In genomic region chr2:227407601-227408089, GRCh38 we compare ENCODE assay signal across 10 cellular contexts. TPM values are rescaled to one million over a fixed set of nuclear protein-coding genes. Genes with fewer than 3 reads are reported as not detected.
DNase-seq lines count a peak whose midpoint lies in the region; ATAC-seq and TF ChIP-seq lines count a peak whose summit lies in the region.
"Had no signal": no experiment of that assay in that cellular context is flagged by ENCODE, and none has a peak within 500 bp of the region (broad histone marks: within the 10 kb centered on the region; RNA-seq: fewer than 3 reads in every experiment).

No MANE protein-coding gene starts in this region.

- no peak overlapping the region for H3K27ac Mint-ChIP-seq in T-helper 2 cell treated with Interferon-gamma antibody and Interleukin-4, amounts not matched to agents 5 μg/mL and 100 μg/mL, for 36 hours
- H3K27ac Mint-ChIP-seq in natural killer cell treated with Interleukin-12 subunit alpha and Interleukin-12 subunit beta and Interleukin-15 and Interleukin-18, amount 100 ng/mL, for 72 hours, result no peak overlapping the region
- H3K27ac Mint-ChIP-seq: activated T-helper 1 cell treated with anti-CD3 and anti-CD28 coated beads, Interleukin-12 subunit alpha, Interleukin-12 subunit beta, Interleukin-2, Interleukin-4 antibody, amounts not matched to agents 30 ng/mL and 10 ng/mL and 1 ng/mL, durations not matched to agents 14 hours and 24 hours and 36 hours had no signal

- DNase-seq in HL-60 (ENCODE audit: low read depth in 1 of 2, low spot score in 1 of 2), result peak; percentile 65 to 93
- DNase-seq in RWPE2 (ENCODE audit: low spot score), result peak; percentile 78
- peak; percentile 88 for DNase-seq in Right ventricle myocardium inferior (ENCODE audit: missing footprints)
- peak; percentile 72 for DNase-seq in sciatic nerve (ENCODE audit: low spot score)
- no peak for DNase-seq in T-helper 2 cell treated with Interferon-gamma antibody and Interleukin-4, amounts not matched to agents 5 μg/mL and 100 μg/mL, for 36 hours (ENCODE audit: low spot score)
- no peak for DNase-seq in natural killer cell treated with Interleukin-12 subunit alpha and Interleukin-12 subunit beta and Interleukin-15 and Interleukin-18, amount 100 ng/mL, for 72 hours (ENCODE audit: low spot score)
- no peak for DNase-seq in HUDEP-2 (lab: John Stamatoyannopoulos, UW; ENCODE audit: unreplicated experiment in 76 of 76)
- DNase-seq in NCI-H2107 (lab: John Stamatoyannopoulos, UW), result no peak

- H3K27me3 ChIP-seq in HL-60 (ENCODE audit: insufficient read depth, poor library complexity, severe bottlenecking), result no peaks in the 10 kb centered on the region
- H3K27me3 ChIP-seq in RWPE2 (ENCODE audit: insufficient read depth, poor library complexity, severe bottlenecking), result no peaks in the 10 kb centered on the region
- H3K27me3 ChIP-seq: SJSA1 had no signal

- no peak overlapping the region for H3K4me3 Mint-ChIP-seq in T-helper 2 cell treated with Interferon-gamma antibody and Interleukin-4, amounts not matched to agents 5 μg/mL and 100 μg/mL, for 36 hours
- H3K4me3 Mint-ChIP-seq in natural killer cell treated with Interleukin-12 subunit alpha and Interleukin-12 subunit beta and Interleukin-15 and Interleukin-18, amount 100 ng/mL, for 72 hours, result no peak overlapping the region
- H3K4me3 Mint-ChIP-seq: activated T-helper 1 cell treated with anti-CD3 and anti-CD28 coated beads, Interleukin-12 subunit alpha, Interleukin-12 subunit beta, Interleukin-2, Interleukin-4 antibody, amounts not matched to agents 30 ng/mL and 10 ng/mL and 1 ng/mL, durations not matched to agents 14 hours and 24 hours and 36 hours had no signal

- no peaks in the 10 kb centered on the region for H3K36me3 Mint-ChIP-seq in T-helper 2 cell treated with Interferon-gamma antibody and Interleukin-4, amounts not matched to agents 5 μg/mL and 100 μg/mL, for 36 hours (ENCODE audit: low read depth)
- H3K36me3 Mint-ChIP-seq in natural killer cell treated with Interleukin-12 subunit alpha and Interleukin-12 subunit beta and Interleukin-15 and Interleukin-18, amount 100 ng/mL, for 72 hours, result no peaks in the 10 kb centered on the region

- peaks cover 19% of the 10 kb centered on the region for H3K4me1 Mint-ChIP-seq in T-helper 2 cell treated with Interferon-gamma antibody and Interleukin-4, amounts not matched to agents 5 μg/mL and 100 μg/mL, for 36 hours (ENCODE audit: low read depth)
- peaks cover 4 to 7% of the 10 kb centered on the region in 2 donors for H3K4me1 Mint-ChIP-seq in natural killer cell treated with Interleukin-12 subunit alpha and Interleukin-12 subunit beta and Interleukin-15 and Interleukin-18, amount 100 ng/mL, for 72 hours (ENCODE audit: low read depth in 2 of 2)

- intact Hi-C loops in Right ventricle myocardium inferior (cut with DNase I), result loop anchor here (2.0 to 5.0 kb wide), 3 partner anchors 63 to 359 kb away; no protein-coding TSS in a partner anchor
- intact Hi-C loops in sciatic nerve (cut with DNase I), result no loop called here

- no peaks in the 10 kb centered on the region for H3K36me3 ChIP-seq in RWPE2 (ENCODE audit: low read depth)
- H3K36me3 ChIP-seq: SJSA1 had no signal

- H3K9me3 ChIP-seq in RWPE2 (ENCODE audit: severe bottlenecking), result no peaks in the 10 kb centered on the region
- H3K9me3 ChIP-seq: SJSA1 had no signal

- H3K9me3 Mint-ChIP-seq in T-helper 2 cell treated with Interferon-gamma antibody and Interleukin-4, amounts not matched to agents 5 μg/mL and 100 μg/mL, for 36 hours, result no peaks in the 10 kb centered on the region
- no peaks in the 10 kb centered on the region for H3K9me3 Mint-ChIP-seq in natural killer cell treated with Interleukin-12 subunit alpha and Interleukin-12 subunit beta and Interleukin-15 and Interleukin-18, amount 100 ng/mL, for 72 hours

- no peak overlapping the region for H3K4me3 ChIP-seq in HL-60 (replicated peaks; ENCODE audit: insufficient read depth, low read length)
- no peak overlapping the region for H3K4me3 ChIP-seq in RWPE2 (ENCODE audit: severe bottlenecking)
- H3K4me3 ChIP-seq: SJSA1 had no signal

- H3K27ac ChIP-seq in HL-60 (replicated peaks), result no peak overlapping the region
- H3K27ac ChIP-seq in RWPE2 (ENCODE audit: poor library complexity, severe bottlenecking), result peak overlapping the region; percentile 71

- peak; percentile 48 for ATAC-seq in RWPE2 (ENCODE audit: low read depth)
- ATAC-seq in Right ventricle myocardium inferior, result peak; percentile 30
- ATAC-seq in sciatic nerve, result peak; percentile 41
- ATAC-seq in natural killer cell treated with Interleukin-12 subunit alpha and Interleukin-12 subunit beta and Interleukin-15 and Interleukin-18, amount 100 ng/mL, for 72 hours, result no peak

- H3K4me1 ChIP-seq in RWPE2 (ENCODE audit: insufficient read depth, poor library complexity, severe bottlenecking), result peaks cover 37% of the 10 kb centered on the region

- TF ChIP-seq CTCF in HL-60 (IDR thresholded peaks at IDR 0.05; ENCODE audit: insufficient read depth, low read length) (no peak), RWPE2 (IDR thresholded peaks at IDR 0.05; ENCODE audit: poor library complexity, severe bottlenecking) (no peak)

- H3K27me3 Mint-ChIP-seq in T-helper 2 cell treated with Interferon-gamma antibody and Interleukin-4, amounts not matched to agents 5 μg/mL and 100 μg/mL, for 36 hours (ENCODE audit: low read depth), result no peaks in the 10 kb centered on the region
- peaks cover 0 to 17% of the 10 kb centered on the region in 2 donors for H3K27me3 Mint-ChIP-seq in natural killer cell treated with Interleukin-12 subunit alpha and Interleukin-12 subunit beta and Interleukin-15 and Interleukin-18, amount 100 ng/mL, for 72 hours

RNA-seq across cellular contexts. Expression of gene SCYGR1, which starts 19.9 kb away (rescaled TPM):
- total RNA-seq in Right ventricle myocardium inferior (not detected), sciatic nerve (not detected)
- not detected for total RNA-seq in natural killer cell treated with Interleukin-12 subunit alpha and Interleukin-12 subunit beta and Interleukin-15 and Interleukin-18, amount 100 ng/mL, for 72 hours
- total RNA-seq: activated T-helper 1 cell treated with anti-CD3 and anti-CD28 coated beads, Interleukin-12 subunit alpha, Interleukin-12 subunit beta, Interleukin-2, Interleukin-4 antibody, amounts not matched to agents 30 ng/mL and 10 ng/mL and 1 ng/mL, durations not matched to agents 14 hours and 24 hours and 36 hours; SJSA1 had no signal

RNA-seq across cellular contexts. Expression of gene TM4SF20, which starts 28.5 kb away (rescaled TPM):
- not detected for total RNA-seq in Right ventricle myocardium inferior
- total RNA-seq in sciatic nerve, result not detected
- not detected for total RNA-seq in natural killer cell treated with Interleukin-12 subunit alpha and Interleukin-12 subunit beta and Interleukin-15 and Interleukin-18, amount 100 ng/mL, for 72 hours
- total RNA-seq: activated T-helper 1 cell treated with anti-CD3 and anti-CD28 coated beads, Interleukin-12 subunit alpha, Interleukin-12 subunit beta, Interleukin-2, Interleukin-4 antibody, amounts not matched to agents 30 ng/mL and 10 ng/mL and 1 ng/mL, durations not matched to agents 14 hours and 24 hours and 36 hours; SJSA1 had no signal

Comparison
In these comparisons a context has a peak if more than half of its experiments do, and no peak if none do; other contexts are left out.
1. DNase-seq: peak in HL-60 (2 of 2), RWPE2 (single experiment), Right ventricle myocardium inferior (single experiment) and sciatic nerve (single experiment); none in T-helper 2 cell treated with Interferon-gamma antibody and Interleukin-4, amounts not matched to agents 5 μg/mL and 100 μg/mL, for 36 hours (single experiment), natural killer cell treated with Interleukin-12 subunit alpha and Interleukin-12 subunit beta and Interleukin-15 and Interleukin-18, amount 100 ng/mL, for 72 hours (single experiment), HUDEP-2 (0 of 76) and NCI-H2107 (single experiment).
2. ATAC-seq: peak in RWPE2 (single experiment), Right ventricle myocardium inferior (single experiment) and sciatic nerve (single experiment); none in natural killer cell treated with Interleukin-12 subunit alpha and Interleukin-12 subunit beta and Interleukin-15 and Interleukin-18, amount 100 ng/mL, for 72 hours (0 of 2).